ENCODE assay signal across 8 cellular contexts in genomic region chr4:40325406-40326019, GRCh38. TPM values are rescaled to one million over a fixed set of nuclear protein-coding genes. Genes with fewer than 3 reads are reported as not detected.
A peak's percentile ranks its signal among the peaks of the same experiment; 100 is the strongest.
DNase-seq lines count a peak whose midpoint lies in the region; ATAC-seq, FAIRE-seq and TF ChIP-seq lines count a peak whose summit lies in the region.

No MANE protein-coding gene starts in this region.

- H3K4me1 Mint-ChIP-seq in Caco-2 (ENCODE audit: low read depth, unreplicated experiment) (peaks cover 17% of the 10 kb centered on the region), nephron (peaks cover 21% of the 10 kb centered on the region)

- intact Hi-C loops in Caco-2 (cut with micrococcal nuclease; ENCODE audit: unreplicated experiment) (loop anchor here (1.0 kb wide), 3 partner anchors 78 to 183 kb away; no protein-coding TSS in a partner anchor), endothelial cell of umbilical vein (cut with micrococcal nuclease) (loop anchor here (1.0 kb wide), 2 partner anchors 175 to 269 kb away; partner anchors contain the start of gene N4BP2)

- H3K27me3 ChIP-seq in Caco-2 (replicated peaks; ENCODE audit: control insufficient read depth, insufficient read depth, low read length), result no peaks in the 10 kb centered on the region; the same call in 1 of the 2 replicates
- peaks cover 4 to 5% of the 10 kb centered on the region in 2 experiments for H3K27me3 ChIP-seq in endothelial cell of umbilical vein (ENCODE audit: control insufficient read depth in 2 of 2, insufficient read depth in 2 of 2, low read length in 2 of 2)

- TF ChIP-seq CTCF in Caco-2 (IDR thresholded peaks at IDR 0.05; ENCODE audit: insufficient read depth in 1 of 2, low read depth in 1 of 2, low read length in 1 of 2, severe bottlenecking in 1 of 2, unreplicated experiment in 1 of 2) (peak; percentile 76 to 83), endothelial cell of umbilical vein (IDR thresholded peaks at IDR 0.05; ENCODE audit: extremely low read depth in 1 of 2, insufficient read depth in 1 of 2, low read depth in 1 of 2, low read length in 2 of 2) (peak; percentile 74 to 80), nephron (IDR thresholded peaks at IDR 0.05; ENCODE audit: unreplicated experiment in 3 of 3) (peak; percentile 83 to 90 (median 89))

- ATAC-seq in GM19395 (IDR thresholded peaks at IDR 0.05; ENCODE audit: unreplicated experiment) (peak; percentile 93), HG03439 (IDR thresholded peaks at IDR 0.05; ENCODE audit: unreplicated experiment) (peak; percentile 93)

- H3K9ac ChIP-seq in endothelial cell of umbilical vein (replicated peaks; ENCODE audit: extremely low read depth, insufficient read depth, low read length), result no peak overlapping the region

- no peak overlapping the region for H3K4me3 ChIP-seq in Caco-2 (ENCODE audit: low read depth, low read length)
- no peak overlapping the region for H3K4me3 ChIP-seq in endothelial cell of umbilical vein (replicated peaks in 1 of 3; ENCODE audit: insufficient read depth in 1 of 3, low read depth in 1 of 3, low read length in 3 of 3)

- no peak overlapping the region for H3K4me3 Mint-ChIP-seq in Caco-2 (ENCODE audit: unreplicated experiment)
- H3K4me3 Mint-ChIP-seq in nephron, result no peak overlapping the region

- no peaks in the 10 kb centered on the region for H4K20me1 ChIP-seq in endothelial cell of umbilical vein (replicated peaks; ENCODE audit: control insufficient read depth, extremely low read depth, insufficient read depth, low read length)

- H3K4me2 ChIP-seq in endothelial cell of umbilical vein (ENCODE audit: insufficient read depth, low read length), result no peak overlapping the region

- dilution Hi-C loops in endothelial cell of umbilical vein (cut with MboI; ENCODE audit: extremely low pct_ligation_motif_present, low sequenced_read_pairs), result no loop called here

- H3K4me1 ChIP-seq in Caco-2, result peaks cover 9% of the 10 kb centered on the region; the same call in 1 of the 2 replicates
- H3K4me1 ChIP-seq in endothelial cell of umbilical vein (ENCODE audit: control insufficient read depth, extremely low read depth, insufficient read depth, low read length), result no peaks in the 10 kb centered on the region

- no peak overlapping the region for H2AFZ ChIP-seq in endothelial cell of umbilical vein (ENCODE audit: low read depth, low read length)

- H3K27me3 Mint-ChIP-seq in Caco-2 (ENCODE audit: insufficient read depth, unreplicated experiment) (no peaks in the 10 kb centered on the region), nephron (ENCODE audit: low read depth) (no peaks in the 10 kb centered on the region)

- BruUV-seq in Caco-2 (replicated peaks; lab: Mats Ljungman, UMichigan), result no TSS peak
- BruUV-seq in endothelial cell of umbilical vein (replicated peaks; lab: Mats Ljungman, UMichigan), result no TSS peak

- DNase-seq in Caco-2 (peak; percentile 55 to 59), NCI-H510A (lab: John Stamatoyannopoulos, UW) (peak; percentile 7), endothelial cell of umbilical vein (ENCODE audit: low read depth, low spot score) (peak; percentile 73), ecto neural progenitor cell (ENCODE audit: low spot score) (no peak)
- DNase-seq in activated CD4-positive, alpha-beta T cell treated with anti-CD3 and anti-CD28 coated beads, Interleukin-2, amount 50 U/mL, for 48 hours, result peak; percentile 43 to 58

- H3K27ac ChIP-seq in endothelial cell of umbilical vein (ENCODE audit: insufficient read depth, low read depth, low read length), result no peak overlapping the region

- no peaks in the 10 kb centered on the region for H3K79me2 ChIP-seq in endothelial cell of umbilical vein (ENCODE audit: control insufficient read depth, insufficient read depth, low read length)

- H3K9me3 ChIP-seq in Caco-2, result no peaks in the 10 kb centered on the region
- H3K9me3 ChIP-seq in endothelial cell of umbilical vein (replicated peaks; ENCODE audit: control insufficient read depth, insufficient read depth, low read length), result no peaks in the 10 kb centered on the region

- H3K36me3 Mint-ChIP-seq in Caco-2 (ENCODE audit: insufficient read depth, unreplicated experiment) (no peaks in the 10 kb centered on the region), nephron (ENCODE audit: low read depth) (no peaks in the 10 kb centered on the region)

- H3K27ac Mint-ChIP-seq in Caco-2 (ENCODE audit: unreplicated experiment) (no peak overlapping the region), nephron (peak overlapping the region in 2 of 3 experiments; percentile 49 to 56)

- H3K36me3 ChIP-seq in Caco-2 (ENCODE audit: control insufficient read depth, insufficient read depth, low read length) (no peaks in the 10 kb centered on the region), endothelial cell of umbilical vein (ENCODE audit: control insufficient read depth in 2 of 2, extremely low read depth in 1 of 2, insufficient read depth in 2 of 2, low read length in 2 of 2) (no peaks in the 10 kb centered on the region)

- no peaks in the 10 kb centered on the region for H3K9me1 ChIP-seq in endothelial cell of umbilical vein (replicated peaks; ENCODE audit: control insufficient read depth, extremely low read depth, insufficient read depth, low read length)

- H3K9me3 Mint-ChIP-seq in Caco-2 (ENCODE audit: unreplicated experiment) (no peaks in the 10 kb centered on the region), nephron (no peaks in the 10 kb centered on the region)

- CTCF ChIA-PET in Caco-2 (lab: Charles Lee), result interaction anchor here (0.6 to 1.4 kb wide), 10 partner anchors 9 to 889 kb away, joined by 3 to 15 read pairs (median 4); partner anchors contain the start of genes APBB2 and N4BP2
- CTCF ChIA-PET in endothelial cell of umbilical vein (lab: Charles Lee), result interaction anchor here (0.6 to 5.8 kb wide), 33 partner anchors 9 to 856 kb away, joined by 3 to 135 read pairs (median 4); partner anchors contain the start of genes CHRNA9, N4BP2 and UBE2K

- TF ChIP-seq POLR2A in endothelial cell of umbilical vein (IDR thresholded peaks at IDR 0.05; ENCODE audit: low read depth, low read length), result no peak

- FAIRE-seq in endothelial cell of umbilical vein (lab: Jason Lieb, UNC), result peak; percentile 91

- POLR2A ChIA-PET in Caco-2 (lab: Charles Lee), result no interaction called here
- POLR2A ChIA-PET in endothelial cell of umbilical vein (lab: Charles Lee), result interaction anchor here (0.5 to 1.6 kb wide), 2 partner anchors 8 to 338 kb away, joined by 3 to 5 read pairs; no protein-coding TSS in a partner anchor

TF ChIP-seq in endothelial cell of umbilical vein, 7 proteins besides CTCF, POLR2A, EP300 and RAD21:
- TF ChIP-seq GATA2 (IDR thresholded peaks at IDR 0.05; ENCODE audit: insufficient read depth, insufficient read length, low read depth, low read length) (peak; percentile 21), EZH2 (IDR thresholded peaks at IDR 0.05; ENCODE audit: borderline replicate concordance, low read depth, low read length, severe bottlenecking) (no peak)

RNA-seq across cellular contexts. Expression of gene CHRNA9, which starts 9.6 kb away (rescaled TPM):
- total RNA-seq in Caco-2 (2022) (not detected in 2 replicates), endothelial cell of umbilical vein (not detected in 2 replicates)
- not detected in 2 replicates for polyA plus RNA-seq in endothelial cell of umbilical vein
- polyA plus RNA-seq in endothelial cell of umbilical vein (2011; cell fraction: cytosol; rRNA removed), result not detected in 2 replicates
- polyA plus RNA-seq in endothelial cell of umbilical vein (2011; cell fraction: nucleus; rRNA removed), result not detected in 2 replicates
- not detected in 2 replicates for polyA plus RNA-seq in endothelial cell of umbilical vein (2012)
- not detected in 2 replicates for polyA minus RNA-seq in endothelial cell of umbilical vein
- 32.4 TPM for polyA minus RNA-seq in endothelial cell of umbilical vein (2011; cell fraction: cytosol; rRNA and poly(A)+ RNA removed)
- not detected in 2 replicates for polyA minus RNA-seq in endothelial cell of umbilical vein (2011; cell fraction: nucleus; rRNA and poly(A)+ RNA removed)
